1 cellular context compared by ENCODE assay signal in genomic region chr16:29631677-29632076, GRCh38. TPM values are rescaled to one million over a fixed set of nuclear protein-coding genes. Genes with fewer than 3 reads are reported as not detected.
"Had no signal": no experiment of that assay in that cellular context is flagged by ENCODE, and none has a peak within 500 bp of the region (broad histone marks: within the 10 kb centered on the region; RNA-seq: fewer than 3 reads in every experiment).

No MANE protein-coding gene starts in this region.

RNA-seq across cellular contexts. Expression of gene SPN, which starts 31.4 kb away (rescaled TPM):
- total RNA-seq: GM23248 had no signal
- polyA plus RNA-seq: GM23248 had no signal
